In genomic region chr17:60110586-60110985, GRCh38 we compare ENCODE assay signal across 1 cellular context.
TF ChIP-seq lines count a peak whose summit lies in the region.

No MANE protein-coding gene starts in this region.

TF ChIP-seq in GM12878, 131 proteins besides CTCF, POLR2A, EP300 and RAD21:
- TF ChIP-seq IKZF1 (conservative IDR thresholded peaks at IDR 0.05) (no peak), ETV6 (conservative IDR thresholded peaks at IDR 0.05 in 1 of 2, IDR thresholded peaks at IDR 0.05 in 1 of 2; ENCODE audit: borderline replicate concordance in 1 of 2, low read depth in 1 of 2) (peak in 1 of 2 experiments; percentile 51; a peak in 1 of 4 replicates), MAX (IDR thresholded peaks at IDR 0.05; ENCODE audit: low read depth, low read length) (no peak), CHD2 (IDR thresholded peaks at IDR 0.05; ENCODE audit: borderline replicate concordance, low read depth, low read length) (no peak), ATF3 (IDR thresholded peaks at IDR 0.05; ENCODE audit: borderline replicate concordance, extremely low read depth, low read depth, low read length) (no peak), SKIL (IDR thresholded peaks at IDR 0.05; ENCODE audit: low read depth, poor library complexity, severe bottlenecking) (no peak), CHD1 (IDR thresholded peaks at IDR 0.05; ENCODE audit: low read depth, low read length) (no peak), SREBF1 (IDR thresholded peaks at IDR 0.05; ENCODE audit: low read length) (no peak), PAX8 (IDR thresholded peaks at IDR 0.05) (no peak), FOS (IDR thresholded peaks at IDR 0.05; ENCODE audit: borderline replicate concordance, extremely low read depth, insufficient read length) (no peak), GABPA (IDR thresholded peaks at IDR 0.05; ENCODE audit: low read depth) (no peak), NFXL1 (IDR thresholded peaks at IDR 0.05; ENCODE audit: borderline replicate concordance) (0 out of 2 replicates have a peak, but pooled peaks have one; percentile 43), KAT2A (conservative IDR thresholded peaks at IDR 0.05; ENCODE audit: control insufficient read depth, low read depth, low read length) (no peak), USF2 (IDR thresholded peaks at IDR 0.05; ENCODE audit: borderline replicate concordance, low read depth, low read length) (no peak)
